In genomic region chr5:88694087-88694703, GRCh38 we compare ENCODE assay signal across 1 cellular context.
TF ChIP-seq lines count a peak whose summit lies in the region.

No MANE protein-coding gene starts in this region.

TF ChIP-seq in WTC11, 78 proteins besides CTCF, POLR2A, EP300 and RAD21 (continued from another document):
- TF ChIP-seq, protein P1, sequence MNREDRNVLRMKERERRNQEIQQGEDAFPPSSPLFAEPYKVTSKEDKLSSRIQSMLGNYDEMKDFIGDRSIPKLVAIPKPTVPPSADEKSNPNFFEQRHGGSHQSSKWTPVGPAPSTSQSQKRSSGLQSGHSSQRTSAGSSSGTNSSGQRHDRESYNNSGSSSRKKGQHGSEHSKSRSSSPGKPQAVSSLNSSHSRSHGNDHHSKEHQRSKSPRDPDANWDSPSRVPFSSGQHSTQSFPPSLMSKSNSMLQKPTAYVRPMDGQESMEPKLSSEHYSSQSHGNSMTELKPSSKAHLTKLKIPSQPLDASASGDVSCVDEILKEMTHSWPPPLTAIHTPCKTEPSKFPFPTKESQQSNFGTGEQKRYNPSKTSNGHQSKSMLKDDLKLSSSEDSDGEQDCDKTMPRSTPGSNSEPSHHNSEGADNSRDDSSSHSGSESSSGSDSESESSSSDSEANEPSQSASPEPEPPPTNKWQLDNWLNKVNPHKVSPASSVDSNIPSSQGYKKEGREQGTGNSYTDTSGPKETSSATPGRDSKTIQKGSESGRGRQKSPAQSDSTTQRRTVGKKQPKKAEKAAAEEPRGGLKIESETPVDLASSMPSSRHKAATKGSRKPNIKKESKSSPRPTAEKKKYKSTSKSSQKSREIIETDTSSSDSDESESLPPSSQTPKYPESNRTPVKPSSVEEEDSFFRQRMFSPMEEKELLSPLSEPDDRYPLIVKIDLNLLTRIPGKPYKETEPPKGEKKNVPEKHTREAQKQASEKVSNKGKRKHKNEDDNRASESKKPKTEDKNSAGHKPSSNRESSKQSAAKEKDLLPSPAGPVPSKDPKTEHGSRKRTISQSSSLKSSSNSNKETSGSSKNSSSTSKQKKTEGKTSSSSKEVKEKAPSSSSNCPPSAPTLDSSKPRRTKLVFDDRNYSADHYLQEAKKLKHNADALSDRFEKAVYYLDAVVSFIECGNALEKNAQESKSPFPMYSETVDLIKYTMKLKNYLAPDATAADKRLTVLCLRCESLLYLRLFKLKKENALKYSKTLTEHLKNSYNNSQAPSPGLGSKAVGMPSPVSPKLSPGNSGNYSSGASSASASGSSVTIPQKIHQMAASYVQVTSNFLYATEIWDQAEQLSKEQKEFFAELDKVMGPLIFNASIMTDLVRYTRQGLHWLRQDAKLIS (CRISPR knock-in tag; IDR thresholded peaks at IDR 0.05; ENCODE audit: borderline replicate concordance), result no peak
- TF ChIP-seq ZSCAN18 (CRISPR knock-in tag; IDR thresholded peaks at IDR 0.05) (no peak), ZNF317 (CRISPR knock-in tag; IDR thresholded peaks at IDR 0.05; ENCODE audit: borderline replicate concordance, low read depth) (no peak), FOXK1 (CRISPR knock-in tag; IDR thresholded peaks at IDR 0.05) (no peak), ZNF423 (CRISPR knock-in tag; IDR thresholded peaks at IDR 0.05) (no peak), ATF6 (CRISPR knock-in tag; IDR thresholded peaks at IDR 0.05) (no peak), ZNF263 (CRISPR knock-in tag; IDR thresholded peaks at IDR 0.05; ENCODE audit: low read depth) (no peak), RORB (CRISPR knock-in tag; IDR thresholded peaks at IDR 0.05) (no peak)
- TF ChIP-seq, protein P2, sequence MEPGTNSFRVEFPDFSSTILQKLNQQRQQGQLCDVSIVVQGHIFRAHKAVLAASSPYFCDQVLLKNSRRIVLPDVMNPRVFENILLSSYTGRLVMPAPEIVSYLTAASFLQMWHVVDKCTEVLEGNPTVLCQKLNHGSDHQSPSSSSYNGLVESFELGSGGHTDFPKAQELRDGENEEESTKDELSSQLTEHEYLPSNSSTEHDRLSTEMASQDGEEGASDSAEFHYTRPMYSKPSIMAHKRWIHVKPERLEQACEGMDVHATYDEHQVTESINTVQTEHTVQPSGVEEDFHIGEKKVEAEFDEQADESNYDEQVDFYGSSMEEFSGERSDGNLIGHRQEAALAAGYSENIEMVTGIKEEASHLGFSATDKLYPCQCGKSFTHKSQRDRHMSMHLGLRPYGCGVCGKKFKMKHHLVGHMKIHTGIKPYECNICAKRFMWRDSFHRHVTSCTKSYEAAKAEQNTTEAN (CRISPR knock-in tag; IDR thresholded peaks at IDR 0.05), result no peak
